12 cellular contexts compared by ENCODE assay signal in the genomic region with DNA sequence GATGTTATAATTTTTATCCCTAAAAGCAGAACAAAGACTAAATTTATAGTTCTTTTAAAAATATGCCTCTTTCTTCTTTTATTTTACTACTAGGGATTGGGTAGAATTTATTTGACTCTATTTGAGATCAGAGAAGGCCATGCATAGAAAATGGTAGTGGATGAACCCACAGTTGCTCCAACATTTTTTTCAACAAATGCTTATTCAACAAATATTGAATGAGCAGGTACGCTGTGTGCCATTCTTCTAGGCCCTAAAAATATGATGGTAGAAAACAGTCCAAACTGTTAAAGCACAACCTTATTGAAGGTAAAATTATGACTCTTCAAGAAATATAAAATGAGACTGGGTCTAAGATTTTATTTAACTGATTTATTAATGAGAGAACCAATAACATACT. TPM values are rescaled to one million over a fixed set of nuclear protein-coding genes. Genes with fewer than 3 reads are reported as not detected.
"Had no signal": no experiment of that assay in that cellular context is flagged by ENCODE, and none has a peak within 500 bp of the region (broad histone marks: within the 10 kb centered on the region; RNA-seq: fewer than 3 reads in every experiment).

No MANE protein-coding gene starts in this region.

- DNase-seq: GM23248, GOT3, H7, H9, HCEC 1CT, HFFc6 had no signal

- ATAC-seq: GM23338, HCT116 had no signal

- H3K9ac ChIP-seq: GM23248 had no signal

- H3K4me1 ChIP-seq: HAP-1 had no signal

- H2AFZ ChIP-seq: GM23248, GM23338 had no signal

- H3K36me3 ChIP-seq: HAP-1 had no signal

- H3K4me2 ChIP-seq: GM23338 had no signal

- H3K4me3 ChIP-seq: GM23248, GM23338, HAP-1 had no signal

- H3K27ac ChIP-seq: GM23248 had no signal

- H3K9me3 ChIP-seq: HAP-1 had no signal

- FAIRE-seq: H1, H54 had no signal

RNA-seq across cellular contexts. Expression of a gene that starts 30.0 kb away (rescaled TPM):
- total RNA-seq: GM23248, GM23338, H1, H4, H7, H9, HFFc6 had no signal
- polyA plus RNA-seq: GM23248, GM23338, H1 had no signal
